11 cellular contexts compared by ENCODE assay signal in the genomic region with DNA sequence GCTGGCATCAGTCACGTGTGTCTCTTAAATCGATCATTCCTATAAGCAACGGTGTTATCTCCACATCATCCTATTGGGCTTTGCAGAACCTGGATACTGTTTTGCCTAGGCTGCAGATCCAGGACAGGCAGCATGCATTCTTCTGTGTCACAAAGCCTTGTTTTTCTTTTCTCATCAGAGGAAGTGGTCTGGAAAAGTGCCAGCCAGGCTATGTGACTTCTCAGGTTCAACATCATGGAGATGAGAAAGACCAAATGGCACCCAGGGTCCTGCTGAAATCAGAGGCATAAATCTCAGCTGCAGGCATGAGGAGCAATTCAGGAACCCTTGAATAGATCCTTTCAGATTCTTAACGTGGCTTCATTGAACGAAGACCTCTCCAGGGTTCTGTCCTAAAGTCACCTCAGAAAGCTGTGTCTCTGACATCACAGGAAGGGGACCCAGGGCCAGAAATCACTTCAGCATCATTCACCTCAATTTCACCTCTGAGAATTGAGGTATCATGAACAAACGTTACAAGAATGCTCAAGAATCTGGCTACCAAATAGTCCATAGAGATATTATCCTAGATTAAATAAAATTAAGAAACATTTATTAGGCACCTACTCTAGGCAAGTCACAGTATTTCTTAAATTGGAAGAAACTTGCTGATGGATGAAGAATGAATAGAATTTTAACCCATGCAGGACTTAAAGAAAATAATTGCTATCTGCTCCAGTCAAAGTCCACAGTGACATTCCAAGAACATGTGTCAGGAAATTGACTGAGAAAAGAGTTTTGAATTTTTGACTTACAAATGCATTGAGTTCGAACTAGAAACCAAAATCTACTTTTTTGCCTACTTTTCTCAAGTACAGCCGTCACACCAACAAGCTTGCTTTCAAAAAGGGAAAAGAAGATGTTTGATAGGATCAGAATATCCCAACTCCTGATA.
DNase-seq lines count a peak whose midpoint lies in the region; FAIRE-seq and TF ChIP-seq lines count a peak whose summit lies in the region.
"Had no signal": no experiment of that assay in that cellular context is flagged by ENCODE, and none has a peak within 500 bp of the region (broad histone marks: within the 10 kb centered on the region; RNA-seq: fewer than 3 reads in every experiment).

No MANE protein-coding gene starts in this region.

- peak; percentile 54 for DNase-seq in Daoy (ENCODE audit: low read depth)
- DNase-seq in RPMI7951 (ENCODE audit: low read depth) = peak; percentile 69
- peak; percentile 65 for DNase-seq in activated effector memory CD4-positive, alpha-beta T cell treated with anti-CD3 and anti-CD28 coated beads, Interleukin-2, amount 50 U/mL, for 16 hours
- peak; percentile 79 for DNase-seq in iris pigment epithelial cell (ENCODE audit: low read depth)
- no peak for DNase-seq in NCI-H226
- no peak for DNase-seq in NCI-H748 (lab: John Stamatoyannopoulos, UW; ENCODE audit: unreplicated experiment)
- DNase-seq in frontal cortex (ENCODE audit: low spot score in 2 of 2) = no peak
- DNase-seq in ovary = no peak
- DNase-seq: DMS 273 treated with DMSO at 0.1 percent for 48 hours, NCI-H1048, uterus had no signal

- no peak overlapping the region for H3K27ac ChIP-seq in ovary
- H3K27ac ChIP-seq: uterus had no signal

- H3K4me1 ChIP-seq in ovary (ENCODE audit: insufficient read depth) = peaks cover 5% of the 10 kb centered on the region

- 81 to 83% (median 81%) methylated on average over 8 of the region's 8 CpGs for WGBS in ovary, 3 donors

- no peak for TF ChIP-seq CTCF in ovary (IDR thresholded peaks at IDR 0.05)

- TF ChIP-seq POLR2A in ovary (IDR thresholded peaks at IDR 0.05) = no peak

- FAIRE-seq in frontal cortex (lab: Jason Lieb, UNC) = no peak

- intact Hi-C loops in ovary (cut with DNase I) = loop anchor here in 1 of 4 donors (10.0 kb wide), 1 partner anchor 905 kb away; no protein-coding TSS in a partner anchor

- TF ChIP-seq EP300 in ovary (IDR thresholded peaks at IDR 0.05) = no peak

- no peaks in the 10 kb centered on the region for H3K36me3 ChIP-seq in ovary
- H3K36me3 ChIP-seq: uterus had no signal

- no peaks in the 10 kb centered on the region for H3K27me3 ChIP-seq in ovary
- H3K27me3 ChIP-seq: uterus had no signal

- H3K4me3 ChIP-seq in ovary = no peak overlapping the region
- H3K4me3 ChIP-seq: uterus had no signal

- H3K9me3 ChIP-seq in ovary = no peaks in the 10 kb centered on the region
- H3K9me3 ChIP-seq: uterus had no signal

Comparison
In these comparisons a context has a peak if more than half of its experiments do, and no peak if none do; other contexts are left out.
1. DNase-seq: peak in Daoy (single experiment), RPMI7951 (single experiment), activated effector memory CD4-positive, alpha-beta T cell treated with anti-CD3 and anti-CD28 coated beads, Interleukin-2, amount 50 U/mL, for 16 hours (single experiment) and iris pigment epithelial cell (single experiment); none in NCI-H226 (single experiment), NCI-H748 (single experiment), frontal cortex (0 of 2) and ovary (0 of 5).